40 cellular contexts compared by ENCODE assay signal in the genomic region with DNA sequence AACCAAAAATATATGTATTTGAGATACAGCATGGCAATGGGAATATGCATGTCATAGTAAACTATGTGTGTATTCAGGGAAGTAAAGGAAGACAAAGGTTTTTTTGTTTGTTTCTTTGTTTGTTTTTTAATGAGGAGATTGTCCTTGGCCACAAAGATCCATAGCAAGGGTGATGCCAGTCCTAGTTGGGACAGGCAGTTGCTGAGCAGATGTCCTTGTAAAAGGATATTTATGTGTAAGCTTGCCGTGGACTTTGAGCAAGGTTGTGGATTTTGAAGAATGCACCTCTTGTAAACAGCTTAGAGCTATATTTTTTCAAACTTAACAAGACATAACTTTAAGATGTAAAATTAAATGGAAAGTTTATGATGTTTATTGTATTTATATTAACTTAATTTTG.
"Had no signal": no experiment of that assay in that cellular context is flagged by ENCODE, and none has a peak within 500 bp of the region (broad histone marks: within the 10 kb centered on the region; RNA-seq: fewer than 3 reads in every experiment).

No MANE protein-coding gene starts in this region.

- DNase-seq: activated effector memory CD4-positive, alpha-beta T cell treated with anti-CD3 and anti-CD28 coated beads, Interleukin-2, amount 50 U/mL, for 16 hours; activated effector memory CD4-positive, alpha-beta T cell treated with Interleukin-2 at 50 U/mL for 16 hours; activated gamma-delta T cell; activated gamma-delta T cell treated with Interleukin-2 at 50 U/mL for 16 hours; activated naive CD4-positive, alpha-beta T cell; activated naive CD4-positive, alpha-beta T cell treated with anti-CD3 and anti-CD28 coated beads for 36 hours; activated naive CD4-positive, alpha-beta T cell treated with anti-CD3 and anti-CD28 coated beads, Interleukin-2, amount 10 ng/mL, durations not matched to agents 7 days and 5 days; activated naive CD4-positive, alpha-beta T cell treated with anti-CD3 and anti-CD28 coated beads, Interleukin-2, amount 50 U/mL, for 16 hours; activated naive CD4-positive, alpha-beta T cell treated with Interleukin-2 at 50 U/mL for 16 hours; activated naive CD8-positive, alpha-beta T cell treated with anti-CD3 and anti-CD28 coated beads for 36 hours; activated naive CD8-positive, alpha-beta T cell treated with anti-CD3 and anti-CD28 coated beads, Interleukin-2, amount 10 ng/mL, durations not matched to agents 7 days and 5 days; activated naive CD8-positive, alpha-beta T cell treated with anti-CD3 and anti-CD28 coated beads, Interleukin-2, amount 50 U/mL, for 24 hours; activated T-cell treated with anti-CD3 and anti-CD28 coated beads for 4 hours; activated T-cell treated with anti-CD3 and anti-CD28 coated beads, Interleukin-2, amount 50 U/mL, for 1 hour; activated T-cell treated with anti-CD3 and anti-CD28 coated beads, Interleukin-2, amount 50 U/mL, for 24 hours; activated T-cell treated with anti-CD3 and anti-CD28 coated beads, Interleukin-2, amount 50 U/mL, for 4 hours; activated T-cell treated with anti-CD3 and anti-CD28 coated beads, Interleukin-2, amount 50 U/mL, for 48 hours; activated T-cell treated with anti-CD3 and anti-CD28 coated beads, Interleukin-2, amount 50 U/mL, for 72 hours; adrenal gland; amniotic stem cell; amygdala; anterior cingulate cortex; aorta; body of pancreas; brain microvascular endothelial cell; caudate nucleus; central memory CD4-positive, alpha-beta T cell; cerebellar nuclear complex had no signal

- FAIRE-seq: bronchial epithelial cell had no signal

- H3K36me3 Mint-ChIP-seq: activated naive CD4-positive, alpha-beta T cell treated with anti-CD3 and anti-CD28 coated beads, Interleukin-2, amount 10 ng/mL, durations not matched to agents 7 days and 5 days; activated naive CD4-positive, alpha-beta T cell treated with anti-CD3 and anti-CD28 coated beads, Interleukin-2, amount 50 U/mL, for 24 hours; activated naive CD8-positive, alpha-beta T cell; activated naive CD8-positive, alpha-beta T cell treated with anti-CD3 and anti-CD28 coated beads for 36 hours; activated naive CD8-positive, alpha-beta T cell treated with anti-CD3 and anti-CD28 coated beads, Interleukin-2, amount 10 ng/mL, durations not matched to agents 7 days and 5 days; brain had no signal

- H3K27me3 Mint-ChIP-seq: activated naive CD4-positive, alpha-beta T cell treated with anti-CD3 and anti-CD28 coated beads, Interleukin-2, amount 10 ng/mL, durations not matched to agents 7 days and 5 days; activated naive CD4-positive, alpha-beta T cell treated with anti-CD3 and anti-CD28 coated beads, Interleukin-2, amount 50 U/mL, for 24 hours; activated naive CD8-positive, alpha-beta T cell; activated naive CD8-positive, alpha-beta T cell treated with anti-CD3 and anti-CD28 coated beads for 36 hours; activated naive CD8-positive, alpha-beta T cell treated with anti-CD3 and anti-CD28 coated beads, Interleukin-2, amount 10 ng/mL, durations not matched to agents 7 days and 5 days; activated naive CD8-positive, alpha-beta T cell treated with anti-CD3 and anti-CD28 coated beads, Interleukin-2, amount 50 U/mL, for 24 hours; activated T-helper 17 cell treated with anti-CD3 and anti-CD28 coated beads, Interleukin-2, amount 50 U/mL, for 72 hours; brain; central memory CD8-positive, alpha-beta T cell had no signal

- ATAC-seq: activated naive CD4-positive, alpha-beta T cell treated with anti-CD3 and anti-CD28 coated beads, Interleukin-2, amount 50 U/mL, for 72 hours; activated naive CD8-positive, alpha-beta T cell treated with anti-CD3 and anti-CD28 coated beads, Interleukin-2, amount 50 U/mL, for 24 hours; activated T-cell treated with anti-CD3 and anti-CD28 coated beads, Interleukin-2, amount 50 U/mL, for 4 hours; activated T-cell treated with anti-CD3 and anti-CD28 coated beads, Interleukin-2, amount 50 U/mL, for 72 hours; activated T-helper 17 cell treated with anti-CD3 and anti-CD28 coated beads, Interleukin-2, amount 50 U/mL, for 72 hours; body of pancreas had no signal

- H3K36me3 ChIP-seq: adrenal gland, ascending aorta, brain microvascular endothelial cell, breast epithelium, cardiac muscle cell had no signal

- H3K4me1 ChIP-seq: adrenal gland, ascending aorta, body of pancreas, breast epithelium had no signal

- H3K9me3 ChIP-seq: adrenal gland, ascending aorta, body of pancreas had no signal

- H3K4me3 Mint-ChIP-seq: activated naive CD4-positive, alpha-beta T cell treated with anti-CD3 and anti-CD28 coated beads for 36 hours; activated naive CD4-positive, alpha-beta T cell treated with anti-CD3 and anti-CD28 coated beads, Interleukin-2, amount 10 ng/mL, durations not matched to agents 7 days and 5 days; activated naive CD4-positive, alpha-beta T cell treated with anti-CD3 and anti-CD28 coated beads, Interleukin-2, amount 50 U/mL, for 24 hours; activated naive CD8-positive, alpha-beta T cell; activated naive CD8-positive, alpha-beta T cell treated with anti-CD3 and anti-CD28 coated beads for 36 hours; activated naive CD8-positive, alpha-beta T cell treated with anti-CD3 and anti-CD28 coated beads, Interleukin-2, amount 10 ng/mL, durations not matched to agents 7 days and 5 days; activated naive CD8-positive, alpha-beta T cell treated with anti-CD3 and anti-CD28 coated beads, Interleukin-2, amount 50 U/mL, for 24 hours; activated T-cell treated with anti-CD3 and anti-CD28 coated beads, Interleukin-2, amount 50 U/mL, for 24 hours; activated T-cell treated with anti-CD3 and anti-CD28 coated beads, Interleukin-2, amount 50 U/mL, for 4 hours; activated T-cell treated with anti-CD3 and anti-CD28 coated beads, Interleukin-2, amount 50 U/mL, for 72 hours; activated T-helper 1 cell treated with anti-CD3 and anti-CD28 coated beads, Interleukin-12 subunit alpha, Interleukin-12 subunit beta, Interleukin-2, Interleukin-4 antibody, amounts not matched to agents 30 ng/mL and 10 ng/mL and 1 ng/mL, durations not matched to agents 14 hours and 24 hours and 36 hours; activated T-helper 17 cell treated with anti-CD3 and anti-CD28 coated beads, Interleukin-2, amount 50 U/mL, for 72 hours; brain; central memory CD8-positive, alpha-beta T cell had no signal

- H3K27ac Mint-ChIP-seq: activated naive CD4-positive, alpha-beta T cell treated with anti-CD3 and anti-CD28 coated beads for 36 hours; activated naive CD4-positive, alpha-beta T cell treated with anti-CD3 and anti-CD28 coated beads, Interleukin-2, amount 10 ng/mL, durations not matched to agents 7 days and 5 days; activated naive CD4-positive, alpha-beta T cell treated with anti-CD3 and anti-CD28 coated beads, Interleukin-2, amount 50 U/mL, for 24 hours; activated naive CD4-positive, alpha-beta T cell treated with anti-CD3 and anti-CD28 coated beads, Interleukin-2, amount 50 U/mL, for 72 hours; activated naive CD8-positive, alpha-beta T cell treated with anti-CD3 and anti-CD28 coated beads for 36 hours; activated naive CD8-positive, alpha-beta T cell treated with anti-CD3 and anti-CD28 coated beads, Interleukin-2, amount 10 ng/mL, durations not matched to agents 7 days and 5 days; activated naive CD8-positive, alpha-beta T cell treated with anti-CD3 and anti-CD28 coated beads, Interleukin-2, amount 50 U/mL, for 24 hours; activated T-cell treated with anti-CD3 and anti-CD28 coated beads, Interleukin-2, amount 50 U/mL, for 24 hours; activated T-cell treated with anti-CD3 and anti-CD28 coated beads, Interleukin-2, amount 50 U/mL, for 72 hours; activated T-helper 1 cell treated with anti-CD3 and anti-CD28 coated beads, Interleukin-12 subunit alpha, Interleukin-12 subunit beta, Interleukin-2, Interleukin-4 antibody, amounts not matched to agents 30 ng/mL and 10 ng/mL and 1 ng/mL, durations not matched to agents 14 hours and 24 hours and 36 hours; activated T-helper 17 cell treated with anti-CD3 and anti-CD28 coated beads, Interleukin-2, amount 50 U/mL, for 72 hours; activated T-helper 2 cell treated with anti-CD3 and anti-CD28 coated beads, Interferon-gamma antibody, Interleukin-2, Interleukin-4, amounts not matched to agents 10 μg/mL and 5 μg/mL and 100 μg/mL, durations not matched to agents 14 hours and 24 hours and 36 hours; brain had no signal

- H3K4me1 Mint-ChIP-seq: activated naive CD4-positive, alpha-beta T cell treated with anti-CD3 and anti-CD28 coated beads, Interleukin-2, amount 10 ng/mL, durations not matched to agents 7 days and 5 days; activated naive CD4-positive, alpha-beta T cell treated with anti-CD3 and anti-CD28 coated beads, Interleukin-2, amount 50 U/mL, for 24 hours; activated naive CD8-positive, alpha-beta T cell treated with anti-CD3 and anti-CD28 coated beads for 36 hours; activated naive CD8-positive, alpha-beta T cell treated with anti-CD3 and anti-CD28 coated beads, Interleukin-2, amount 10 ng/mL, durations not matched to agents 7 days and 5 days; activated naive CD8-positive, alpha-beta T cell treated with anti-CD3 and anti-CD28 coated beads, Interleukin-2, amount 50 U/mL, for 24 hours; activated T-helper 17 cell treated with anti-CD3 and anti-CD28 coated beads, Interleukin-2, amount 50 U/mL, for 72 hours; brain; central memory CD8-positive, alpha-beta T cell had no signal

- H3K27me3 ChIP-seq: adrenal gland, ascending aorta, body of pancreas, brain microvascular endothelial cell, breast epithelium, cardiac muscle cell had no signal

- H3K9me3 Mint-ChIP-seq: activated naive CD4-positive, alpha-beta T cell treated with anti-CD3 and anti-CD28 coated beads, Interleukin-2, amount 10 ng/mL, durations not matched to agents 7 days and 5 days; activated naive CD4-positive, alpha-beta T cell treated with anti-CD3 and anti-CD28 coated beads, Interleukin-2, amount 50 U/mL, for 24 hours; activated naive CD8-positive, alpha-beta T cell treated with anti-CD3 and anti-CD28 coated beads, Interleukin-2, amount 10 ng/mL, durations not matched to agents 7 days and 5 days; activated T-helper 1 cell treated with anti-CD3 and anti-CD28 coated beads, Interleukin-12 subunit alpha, Interleukin-12 subunit beta, Interleukin-2, Interleukin-4 antibody, amounts not matched to agents 30 ng/mL and 10 ng/mL and 1 ng/mL, durations not matched to agents 14 hours and 24 hours and 36 hours; activated T-helper 17 cell treated with anti-CD3 and anti-CD28 coated beads, Interleukin-2, amount 50 U/mL, for 72 hours; activated T-helper 2 cell treated with anti-CD3 and anti-CD28 coated beads, Interferon-gamma antibody, Interleukin-2, Interleukin-4, amounts not matched to agents 10 μg/mL and 5 μg/mL and 100 μg/mL, durations not matched to agents 14 hours and 24 hours and 36 hours; central memory CD8-positive, alpha-beta T cell had no signal

- H3K4me3 ChIP-seq: adrenal gland, ascending aorta, body of pancreas, breast epithelium, cardiac muscle cell had no signal

- H3K27ac ChIP-seq: adrenal gland, ascending aorta, body of pancreas, brain microvascular endothelial cell, breast epithelium, cardiac muscle cell had no signal
